Comparison of ENCODE assay signal across 11 cellular contexts in genomic region chr2:181977661-181978350, GRCh38. TPM values are rescaled to one million over a fixed set of nuclear protein-coding genes. Genes with fewer than 3 reads are reported as not detected.
A peak's percentile ranks its signal among the peaks of the same experiment; 100 is the strongest.
DNase-seq lines count a peak whose midpoint lies in the region.
"Had no signal": no experiment of that assay in that cellular context is flagged by ENCODE, and none has a peak within 500 bp of the region (broad histone marks: within the 10 kb centered on the region; RNA-seq: fewer than 3 reads in every experiment).

No MANE protein-coding gene starts in this region.

- DNase-seq in GM04504 (ENCODE audit: low read depth) (peak; percentile 49), GM23248 (peak; percentile 86), RKO (ENCODE audit: low spot score) (peak; percentile 45), mesendoderm (peak; percentile 10), COLO668 (lab: John Stamatoyannopoulos, UW; ENCODE audit: unreplicated experiment) (no peak), NCI-H146 (lab: John Stamatoyannopoulos, UW) (no peak), NCI-H2081 treated with DMSO at 0.1 percent for 48 hours (lab: John Stamatoyannopoulos, UW) (no peak), amygdala (lab: John Stamatoyannopoulos, UW) (no peak)
- DNase-seq: activated naive CD8-positive, alpha-beta T cell treated with anti-CD3 and anti-CD28 coated beads, Interleukin-2, amount 10 ng/mL, durations not matched to agents 7 days and 5 days; naive B cell had no signal

- H3K18ac ChIP-seq in mesendoderm (ENCODE audit: low read length): no peak overlapping the region

- no peak overlapping the region for H3K23ac ChIP-seq in mesendoderm (ENCODE audit: low read length)

- H3K4me3 ChIP-seq in GM23248 (no peak overlapping the region), mesendoderm (ENCODE audit: low read length) (no peak overlapping the region)
- H3K4me3 ChIP-seq: SK-N-MC had no signal

- no peak overlapping the region for H3K4me2 ChIP-seq in GM23248 (ENCODE audit: unreplicated experiment)
- no peak overlapping the region for H3K4me2 ChIP-seq in mesendoderm (ENCODE audit: low read length)

- H3K9me3 ChIP-seq in GM23248 (ENCODE audit: low read depth): no peaks in the 10 kb centered on the region

- WGBS in GM23248 (ENCODE audit: low coverage in 1 of 2, low lambda C conversion rate in 2 of 2, missing lambda C conversion rate in 2 of 2), 2 experiments: 53 to 59% methylated on average over 5 of the region's 5 CpGs
- no CpG with 5 or more reads among the region's 5 CpGs for WGBS in mesendoderm (ENCODE audit: extremely low coverage, insufficient coverage, low lambda C conversion rate)

- no peak overlapping the region for H2BK120ac ChIP-seq in mesendoderm (ENCODE audit: low read depth, low read length)

- H3K9me2 ChIP-seq in GM23248 (ENCODE audit: insufficient read depth): no peaks in the 10 kb centered on the region

- in situ Hi-C loops in GM23248 (cut with MboI): no loop called here

- H3K4ac ChIP-seq in mesendoderm (ENCODE audit: low read depth, low read length): no peak overlapping the region

- H3K4me1 ChIP-seq in GM23248 (ENCODE audit: insufficient read depth) (no peaks in the 10 kb centered on the region; the same call in 1 of the 2 replicates), mesendoderm (ENCODE audit: control insufficient read depth, low read depth, low read length) (no peaks in the 10 kb centered on the region)

- no peaks in the 10 kb centered on the region for H3F3A ChIP-seq in GM23248 (ENCODE audit: insufficient read depth)

- H2BK15ac ChIP-seq in mesendoderm (replicated peaks; ENCODE audit: low read depth): no peak overlapping the region

- no peak overlapping the region for H2AFZ ChIP-seq in GM23248

- no peaks in the 10 kb centered on the region for H3K27me3 ChIP-seq in GM23248 (replicated peaks; ENCODE audit: insufficient read depth)
- no peaks in the 10 kb centered on the region for H3K27me3 ChIP-seq in mesendoderm (ENCODE audit: insufficient read depth, low read length, poor library complexity)

- H3K79me2 ChIP-seq in GM23248 (ENCODE audit: insufficient read depth) (no peaks in the 10 kb centered on the region), mesendoderm (ENCODE audit: control insufficient read depth, insufficient read depth, low read length) (no peaks in the 10 kb centered on the region)

- no peaks in the 10 kb centered on the region for H4K20me1 ChIP-seq in GM23248 (ENCODE audit: insufficient read depth)

- H3K9ac ChIP-seq in GM23248 (no peak overlapping the region), mesendoderm (ENCODE audit: low read length) (no peak overlapping the region)

- H3K27ac ChIP-seq in GM23248: 0 out of 2 replicates have a peak overlapping the region, but pooled peaks have one; percentile 3
- no peak overlapping the region for H3K27ac ChIP-seq in mesendoderm (ENCODE audit: low read depth, low read length)
- H3K27ac ChIP-seq: SK-N-MC had no signal

- H2AK5ac ChIP-seq in mesendoderm (ENCODE audit: low read length): no peak overlapping the region

- H4K8ac ChIP-seq in mesendoderm (ENCODE audit: low read depth, low read length): no peak overlapping the region

- H2BK5ac ChIP-seq in mesendoderm (ENCODE audit: low read length): no peak overlapping the region

- H3K56ac ChIP-seq in mesendoderm (ENCODE audit: low read length): no peak overlapping the region

- H3K79me1 ChIP-seq in mesendoderm (ENCODE audit: low read length): no peaks in the 10 kb centered on the region

- H3K36me3 ChIP-seq in GM23248 (ENCODE audit: low read depth): no peaks in the 10 kb centered on the region
- H3K36me3 ChIP-seq in mesendoderm (ENCODE audit: control insufficient read depth, insufficient read depth, low read length): no peaks in the 10 kb centered on the region

- H4K5ac ChIP-seq in mesendoderm (ENCODE audit: low read length): no peak overlapping the region

RNA-seq across cellular contexts. Expression of gene PPP1R1C, which starts 7.8 kb away (rescaled TPM):
- not detected in 2 replicates for total RNA-seq in GM23248 (2014; rRNA removed; shearing (Covaris generic))
- not detected in 2 replicates for polyA plus RNA-seq in GM23248 (2016; fragmentation: Nextera tagmentation; extraction: Ambion mirVana)
- polyA plus RNA-seq in mesendoderm (2013, experiment 1 of 2): 3.0 TPM
- 2.5 TPM for polyA plus RNA-seq in mesendoderm (2013, experiment 2 of 2)
- total RNA-seq: activated naive CD8-positive, alpha-beta T cell treated with anti-CD3 and anti-CD28 coated beads, Interleukin-2, amount 10 ng/mL, durations not matched to agents 7 days and 5 days had no signal

Comparison
In these comparisons a context has a peak if more than half of its experiments do, and no peak if none do; other contexts are left out.
1. DNase-seq: peak in GM04504 (single experiment), GM23248 (single experiment), RKO (single experiment) and mesendoderm (single experiment); none in COLO668 (single experiment), NCI-H146 (single experiment), NCI-H2081 treated with DMSO at 0.1 percent for 48 hours (single experiment) and amygdala (0 of 56).